Comparison of ENCODE assay signal across 1 cellular context in genomic region chr16:89217388-89218191, GRCh38.
TF ChIP-seq lines count a peak whose summit lies in the region.

Gene ZNF778 (plus strand): TSS chr16:89217703. CDS start chr16:89221128, 3,425 bp downstream.

TF ChIP-seq in HEK293, 187 proteins besides CTCF, POLR2A, EP300 and RAD21 (continued from another document and continues in another):
- TF ChIP-seq, protein P1, sequence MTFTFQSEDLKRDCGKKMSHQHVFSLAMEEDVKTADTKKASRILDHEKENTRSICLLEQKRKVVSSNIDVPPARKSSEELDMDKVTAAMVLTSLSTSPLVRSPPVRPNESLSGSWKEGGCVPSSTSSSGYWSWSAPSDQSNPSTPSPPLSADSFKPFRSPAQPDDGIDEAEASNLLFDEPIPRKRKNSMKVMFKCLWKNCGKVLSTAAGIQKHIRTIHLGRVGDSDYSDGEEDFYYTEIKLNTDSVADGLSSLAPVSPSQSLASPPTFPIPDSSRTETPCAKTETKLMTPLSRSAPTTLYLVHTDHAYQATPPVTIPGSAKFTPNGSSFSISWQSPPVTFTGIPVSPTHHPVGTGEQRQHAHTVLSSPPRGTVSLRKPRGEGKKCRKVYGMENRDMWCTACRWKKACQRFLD (tag by site-specific recombination; IDR thresholded peaks at IDR 0.05): peak; percentile 91
- TF ChIP-seq ZNF140 (tag by site-specific recombination; IDR thresholded peaks at IDR 0.05): no peak
- no peak for TF ChIP-seq ZNF169 (tag by site-specific recombination; IDR thresholded peaks at IDR 0.05)
- no peak for TF ChIP-seq ZNF155 (tag by site-specific recombination; IDR thresholded peaks at IDR 0.05)
- TF ChIP-seq ZFP41 (tag by site-specific recombination; IDR thresholded peaks at IDR 0.05; ENCODE audit: borderline replicate concordance): no peak
- TF ChIP-seq, protein P2, sequence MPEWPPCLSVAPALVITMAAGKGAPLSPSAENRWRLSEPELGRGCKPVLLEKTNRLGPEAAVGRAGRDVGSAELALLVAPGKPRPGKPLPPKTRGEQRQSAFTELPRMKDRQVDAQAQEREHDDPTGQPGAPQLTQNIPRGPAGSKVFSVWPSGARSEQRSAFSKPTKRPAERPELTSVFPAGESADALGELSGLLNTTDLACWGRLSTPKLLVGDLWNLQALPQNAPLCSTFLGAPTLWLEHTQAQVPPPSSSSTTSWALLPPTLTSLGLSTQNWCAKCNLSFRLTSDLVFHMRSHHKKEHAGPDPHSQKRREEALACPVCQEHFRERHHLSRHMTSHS (tag by site-specific recombination; IDR thresholded peaks at IDR 0.05): no peak
- TF ChIP-seq SALL2 (tag by site-specific recombination; IDR thresholded peaks at IDR 0.05; ENCODE audit: borderline replicate concordance): no peak
- peak; percentile 84 for TF ChIP-seq ZXDB (tag by site-specific recombination; IDR thresholded peaks at IDR 0.05)
- no peak for TF ChIP-seq ZNF146 (tag by site-specific recombination; IDR thresholded peaks at IDR 0.05)
- no peak for TF ChIP-seq ZNF221 (tag by site-specific recombination; IDR thresholded peaks at IDR 0.05; ENCODE audit: borderline replicate concordance)
- TF ChIP-seq ZNF391 (tag by site-specific recombination; IDR thresholded peaks at IDR 0.05; ENCODE audit: borderline replicate concordance, low read depth): 0 out of 2 replicates have a peak, but pooled peaks have one; percentile 17
- TF ChIP-seq ZNF311 (tag by site-specific recombination; IDR thresholded peaks at IDR 0.05; ENCODE audit: borderline replicate concordance): no peak
- TF ChIP-seq ZNF157 (tag by site-specific recombination; IDR thresholded peaks at IDR 0.05): no peak
- peak; percentile 91 for TF ChIP-seq ZBTB26 (tag by site-specific recombination; optimal IDR thresholded peaks at IDR 0.05)
- TF ChIP-seq, protein P3, sequence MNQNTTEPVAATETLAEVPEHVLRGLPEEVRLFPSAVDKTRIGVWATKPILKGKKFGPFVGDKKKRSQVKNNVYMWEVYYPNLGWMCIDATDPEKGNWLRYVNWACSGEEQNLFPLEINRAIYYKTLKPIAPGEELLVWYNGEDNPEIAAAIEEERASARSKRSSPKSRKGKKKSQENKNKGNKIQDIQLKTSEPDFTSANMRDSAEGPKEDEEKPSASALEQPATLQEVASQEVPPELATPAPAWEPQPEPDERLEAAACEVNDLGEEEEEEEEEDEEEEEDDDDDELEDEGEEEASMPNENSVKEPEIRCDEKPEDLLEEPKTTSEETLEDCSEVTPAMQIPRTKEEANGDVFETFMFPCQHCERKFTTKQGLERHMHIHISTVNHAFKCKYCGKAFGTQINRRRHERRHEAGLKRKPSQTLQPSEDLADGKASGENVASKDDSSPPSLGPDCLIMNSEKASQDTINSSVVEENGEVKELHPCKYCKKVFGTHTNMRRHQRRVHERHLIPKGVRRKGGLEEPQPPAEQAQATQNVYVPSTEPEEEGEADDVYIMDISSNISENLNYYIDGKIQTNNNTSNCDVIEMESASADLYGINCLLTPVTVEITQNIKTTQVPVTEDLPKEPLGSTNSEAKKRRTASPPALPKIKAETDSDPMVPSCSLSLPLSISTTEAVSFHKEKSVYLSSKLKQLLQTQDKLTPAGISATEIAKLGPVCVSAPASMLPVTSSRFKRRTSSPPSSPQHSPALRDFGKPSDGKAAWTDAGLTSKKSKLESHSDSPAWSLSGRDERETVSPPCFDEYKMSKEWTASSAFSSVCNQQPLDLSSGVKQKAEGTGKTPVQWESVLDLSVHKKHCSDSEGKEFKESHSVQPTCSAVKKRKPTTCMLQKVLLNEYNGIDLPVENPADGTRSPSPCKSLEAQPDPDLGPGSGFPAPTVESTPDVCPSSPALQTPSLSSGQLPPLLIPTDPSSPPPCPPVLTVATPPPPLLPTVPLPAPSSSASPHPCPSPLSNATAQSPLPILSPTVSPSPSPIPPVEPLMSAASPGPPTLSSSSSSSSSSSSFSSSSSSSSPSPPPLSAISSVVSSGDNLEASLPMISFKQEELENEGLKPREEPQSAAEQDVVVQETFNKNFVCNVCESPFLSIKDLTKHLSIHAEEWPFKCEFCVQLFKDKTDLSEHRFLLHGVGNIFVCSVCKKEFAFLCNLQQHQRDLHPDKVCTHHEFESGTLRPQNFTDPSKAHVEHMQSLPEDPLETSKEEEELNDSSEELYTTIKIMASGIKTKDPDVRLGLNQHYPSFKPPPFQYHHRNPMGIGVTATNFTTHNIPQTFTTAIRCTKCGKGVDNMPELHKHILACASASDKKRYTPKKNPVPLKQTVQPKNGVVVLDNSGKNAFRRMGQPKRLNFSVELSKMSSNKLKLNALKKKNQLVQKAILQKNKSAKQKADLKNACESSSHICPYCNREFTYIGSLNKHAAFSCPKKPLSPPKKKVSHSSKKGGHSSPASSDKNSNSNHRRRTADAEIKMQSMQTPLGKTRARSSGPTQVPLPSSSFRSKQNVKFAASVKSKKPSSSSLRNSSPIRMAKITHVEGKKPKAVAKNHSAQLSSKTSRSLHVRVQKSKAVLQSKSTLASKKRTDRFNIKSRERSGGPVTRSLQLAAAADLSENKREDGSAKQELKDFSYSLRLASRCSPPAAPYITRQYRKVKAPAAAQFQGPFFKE (tag by site-specific recombination; IDR thresholded peaks at IDR 0.05; ENCODE audit: borderline replicate concordance): no peak
- no peak for TF ChIP-seq ZNF274 (IDR thresholded peaks at IDR 0.05; ENCODE audit: low read length)
- no peak for TF ChIP-seq ZNF274 (tag by site-specific recombination; IDR thresholded peaks at IDR 0.05; ENCODE audit: borderline replicate concordance)
- TF ChIP-seq ZEB2 (tag by site-specific recombination; IDR thresholded peaks at IDR 0.05): peak; percentile 69; the same call in 1 of the 2 replicates
- TF ChIP-seq, protein P4, sequence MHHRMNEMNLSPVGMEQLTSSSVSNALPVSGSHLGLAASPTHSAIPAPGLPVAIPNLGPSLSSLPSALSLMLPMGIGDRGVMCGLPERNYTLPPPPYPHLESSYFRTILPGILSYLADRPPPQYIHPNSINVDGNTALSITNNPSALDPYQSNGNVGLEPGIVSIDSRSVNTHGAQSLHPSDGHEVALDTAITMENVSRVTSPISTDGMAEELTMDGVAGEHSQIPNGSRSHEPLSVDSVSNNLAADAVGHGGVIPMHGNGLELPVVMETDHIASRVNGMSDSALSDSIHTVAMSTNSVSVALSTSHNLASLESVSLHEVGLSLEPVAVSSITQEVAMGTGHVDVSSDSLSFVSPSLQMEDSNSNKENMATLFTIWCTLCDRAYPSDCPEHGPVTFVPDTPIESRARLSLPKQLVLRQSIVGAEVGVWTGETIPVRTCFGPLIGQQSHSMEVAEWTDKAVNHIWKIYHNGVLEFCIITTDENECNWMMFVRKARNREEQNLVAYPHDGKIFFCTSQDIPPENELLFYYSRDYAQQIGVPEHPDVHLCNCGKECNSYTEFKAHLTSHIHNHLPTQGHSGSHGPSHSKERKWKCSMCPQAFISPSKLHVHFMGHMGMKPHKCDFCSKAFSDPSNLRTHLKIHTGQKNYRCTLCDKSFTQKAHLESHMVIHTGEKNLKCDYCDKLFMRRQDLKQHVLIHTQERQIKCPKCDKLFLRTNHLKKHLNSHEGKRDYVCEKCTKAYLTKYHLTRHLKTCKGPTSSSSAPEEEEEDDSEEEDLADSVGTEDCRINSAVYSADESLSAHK (tag by site-specific recombination; IDR thresholded peaks at IDR 0.05): peak; percentile 38; the same call in 1 of the 2 replicates
- no peak for TF ChIP-seq ZNF514 (tag by site-specific recombination; IDR thresholded peaks at IDR 0.05)
- no peak for TF ChIP-seq MYNN (tag by site-specific recombination; IDR thresholded peaks at IDR 0.05; ENCODE audit: borderline replicate concordance)
- TF ChIP-seq, protein P5, sequence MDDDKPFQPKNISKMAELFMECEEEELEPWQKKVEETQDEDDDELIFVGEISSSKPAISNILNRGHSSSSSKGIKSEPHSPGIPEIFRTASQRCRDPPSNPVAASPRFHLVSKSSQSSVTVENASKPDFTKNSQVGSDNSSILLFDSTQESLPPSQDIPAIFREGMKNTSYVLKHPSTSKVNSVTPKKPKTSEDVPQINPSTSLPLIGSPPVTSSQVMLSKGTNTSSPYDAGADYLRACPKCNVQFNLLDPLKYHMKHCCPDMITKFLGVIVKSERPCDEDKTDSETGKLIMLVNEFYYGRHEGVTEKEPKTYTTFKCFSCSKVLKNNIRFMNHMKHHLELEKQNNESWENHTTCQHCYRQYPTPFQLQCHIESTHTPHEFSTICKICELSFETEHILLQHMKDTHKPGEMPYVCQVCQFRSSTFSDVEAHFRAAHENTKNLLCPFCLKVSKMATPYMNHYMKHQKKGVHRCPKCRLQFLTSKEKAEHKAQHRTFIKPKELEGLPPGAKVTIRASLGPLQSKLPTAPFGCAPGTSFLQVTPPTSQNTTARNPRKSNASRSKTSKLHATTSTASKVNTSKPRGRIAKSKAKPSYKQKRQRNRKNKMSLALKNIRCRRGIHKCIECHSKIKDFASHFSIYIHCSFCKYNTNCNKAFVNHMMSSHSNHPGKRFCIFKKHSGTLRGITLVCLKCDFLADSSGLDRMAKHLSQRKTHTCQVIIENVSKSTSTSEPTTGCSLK (tag by site-specific recombination; IDR thresholded peaks at IDR 0.05): no peak
- TF ChIP-seq TRIM28 (IDR thresholded peaks at IDR 0.05; ENCODE audit: borderline replicate concordance, low read length): no peak
- TF ChIP-seq ZSCAN18 (tag by site-specific recombination; IDR thresholded peaks at IDR 0.05): no peak
- TF ChIP-seq ZBTB20 (tag by site-specific recombination; IDR thresholded peaks at IDR 0.05): peak; percentile 76; the same call in 1 of the 2 replicates
- TF ChIP-seq ZNF692 (tag by site-specific recombination; IDR thresholded peaks at IDR 0.05): peak; percentile 63; the same call in 1 of the 2 replicates
- TF ChIP-seq ZNF23 (tag by site-specific recombination; IDR thresholded peaks at IDR 0.05; ENCODE audit: borderline replicate concordance): no peak
- TF ChIP-seq ZNF223 (tag by site-specific recombination; IDR thresholded peaks at IDR 0.05): no peak
- no peak; the same call in 1 of the 2 replicates for TF ChIP-seq ZNF660 (tag by site-specific recombination; IDR thresholded peaks at IDR 0.05)
- TF ChIP-seq ZNF837 (tag by site-specific recombination; IDR thresholded peaks at IDR 0.05): no peak
- TF ChIP-seq SETDB1 (IDR thresholded peaks at IDR 0.05; ENCODE audit: insufficient read length, low read length): no peak
- no peak for TF ChIP-seq ZIC2 (tag by site-specific recombination; IDR thresholded peaks at IDR 0.05)
- no peak for TF ChIP-seq ZNF18 (tag by site-specific recombination; IDR thresholded peaks at IDR 0.05)
- TF ChIP-seq ZNF521 (tag by site-specific recombination; IDR thresholded peaks at IDR 0.05): no peak
- no peak for TF ChIP-seq ZNF571 (tag by site-specific recombination; IDR thresholded peaks at IDR 0.05)
- TF ChIP-seq ZNF2 (tag by site-specific recombination; IDR thresholded peaks at IDR 0.05): peak; percentile 74
- TF ChIP-seq FEZF1 (tag by site-specific recombination; IDR thresholded peaks at IDR 0.05): no peak
- TF ChIP-seq ZSCAN16 (tag by site-specific recombination; IDR thresholded peaks at IDR 0.05): 0 out of 2 replicates have a peak, but pooled peaks have one; percentile 49
- no peak; the same call in 1 of the 2 replicates for TF ChIP-seq ZSCAN30 (tag by site-specific recombination; IDR thresholded peaks at IDR 0.05)
- TF ChIP-seq ZNF341 (tag by site-specific recombination; IDR thresholded peaks at IDR 0.05; ENCODE audit: low read depth): no peak
- no peak for TF ChIP-seq ZNF830 (tag by site-specific recombination; IDR thresholded peaks at IDR 0.05; ENCODE audit: low read depth)
- TF ChIP-seq MZF1 (tag by site-specific recombination; IDR thresholded peaks at IDR 0.05; ENCODE audit: borderline replicate concordance): 0 out of 2 replicates have a peak, but pooled peaks have one; percentile 19
- TF ChIP-seq ZFP69B (tag by site-specific recombination; IDR thresholded peaks at IDR 0.05): peak; percentile 16; the same call in 1 of the 2 replicates
